8 cellular contexts compared by ENCODE assay signal in genomic region chr19:34676697-34677385, GRCh38. TPM values are rescaled to one million over a fixed set of nuclear protein-coding genes. Genes with fewer than 3 reads are reported as not detected.
DNase-seq lines count a peak whose midpoint lies in the region; ATAC-seq, FAIRE-seq and TF ChIP-seq lines count a peak whose summit lies in the region.

Gene SCGB2B2, minus strand, starts transcription at chr19:34677159. Its CDS starts 82,596 bp downstream, at chr19:34594563.

- H3K9me3 Mint-ChIP-seq in Caco-2 (ENCODE audit: unreplicated experiment) (peaks cover 31% of the 10 kb centered on the region), neural progenitor cell (peaks cover 43% of the 10 kb centered on the region)

- peak within 1 kb of the TSS; percentile 70 for H3K4me2 ChIP-seq in neural progenitor cell

- H3K4me3 Mint-ChIP-seq in Caco-2 (ENCODE audit: unreplicated experiment) (peak within 1 kb of the TSS; percentile 96), neural progenitor cell (peak within 1 kb of the TSS; percentile 90)

- no peaks in the 10 kb centered on the region for H3K27me3 ChIP-seq in Caco-2 (replicated peaks; ENCODE audit: control insufficient read depth, insufficient read depth, low read length)
- H3K27me3 ChIP-seq in neural progenitor cell: peaks cover 18% of the 10 kb centered on the region

- H3K9me3 ChIP-seq in Caco-2: peaks cover 2% of the 10 kb centered on the region; the same call in 1 of the 2 replicates
- no peaks in the 10 kb centered on the region for H3K9me3 ChIP-seq in neural progenitor cell (ENCODE audit: low read depth)

- no peak for FAIRE-seq in H54 (lab: Jason Lieb, UNC)

- H3K4me1 ChIP-seq in Caco-2 (peaks cover 16% of the 10 kb centered on the region), neural progenitor cell (peaks cover 6% of the 10 kb centered on the region)

- intact Hi-C loops in Caco-2 (cut with micrococcal nuclease; ENCODE audit: unreplicated experiment): loop anchor here (1.0 to 2.0 kb wide), 2 partner anchors 56 to 96 kb away; partner anchors contain the start of gene ZNF599

- no peaks in the 10 kb centered on the region for H4K20me1 ChIP-seq in neural progenitor cell (ENCODE audit: low read depth)

- H3K27ac Mint-ChIP-seq in Caco-2 (ENCODE audit: unreplicated experiment) (peak within 1 kb of the TSS; percentile 99), neural progenitor cell (peak within 1 kb of the TSS; percentile 91)

- peaks cover 10% of the 10 kb centered on the region for H3F3A ChIP-seq in neural progenitor cell (ENCODE audit: low read depth)

- H3K36me3 Mint-ChIP-seq in Caco-2 (ENCODE audit: insufficient read depth, unreplicated experiment) (peaks cover 44% of the 10 kb centered on the region), neural progenitor cell (peaks cover 36% of the 10 kb centered on the region)

- peak within 1 kb of the TSS; percentile 84 for H3K9ac ChIP-seq in neural progenitor cell

- CTCF ChIA-PET in Caco-2 (lab: Charles Lee): interaction anchor here (0.6 to 1.5 kb wide), 5 partner anchors 12 to 615 kb away, joined by 3 to 4 read pairs (median 3); partner anchors contain the start of genes MAG and ZNF30

- TF ChIP-seq POLR2A in H54 (IDR thresholded peaks at IDR 0.05; ENCODE audit: low read depth, low read length): no peak

- TF ChIP-seq CTCF in Caco-2 (IDR thresholded peaks at IDR 0.05; ENCODE audit: insufficient read depth in 1 of 2, low read depth in 1 of 2, low read length in 1 of 2, severe bottlenecking in 1 of 2, unreplicated experiment in 1 of 2) (peak in 1 of 2 experiments; percentile 52), neural progenitor cell (IDR thresholded peaks at IDR 0.05) (peak; percentile 29)

- peak within 1 kb of the TSS; percentile 98 for H2AFZ ChIP-seq in neural progenitor cell (replicated peaks)

- TSS peak; percentile 73 for BruUV-seq in Caco-2 (replicated peaks; lab: Mats Ljungman, UMichigan)

- H3K27me3 Mint-ChIP-seq in Caco-2 (ENCODE audit: insufficient read depth, unreplicated experiment) (peaks cover 3% of the 10 kb centered on the region), neural progenitor cell (ENCODE audit: insufficient read depth, low read depth) (peaks cover 2% of the 10 kb centered on the region)

- H3K4me3 ChIP-seq in Caco-2 (ENCODE audit: low read depth, low read length): peak within 1 kb of the TSS; percentile 95
- H3K4me3 ChIP-seq in neural progenitor cell: peak within 1 kb of the TSS; percentile 59

- POLR2A ChIA-PET in Caco-2 (lab: Charles Lee): interaction anchor here (0.5 to 1.6 kb wide), 10 partner anchors 33 to 1601 kb away, joined by 3 to 10 read pairs (median 4); partner anchors contain the start of genes WTIP and ZNF181

- peaks cover 12% of the 10 kb centered on the region for H3K36me3 ChIP-seq in Caco-2 (ENCODE audit: control insufficient read depth, insufficient read depth, low read length)
- peaks cover 19% of the 10 kb centered on the region for H3K36me3 ChIP-seq in neural progenitor cell

- DNase-seq in Caco-2: peak in 1 of 2 experiments; percentile 63
- peak; percentile 98 for DNase-seq in NCI-H526 treated with DMSO at 0.1 percent for 48 hours (lab: John Stamatoyannopoulos, UW)
- peak; percentile 49 for DNase-seq in activated CD8-positive, alpha-beta memory T cell treated with anti-CD3 and anti-CD28 coated beads, Interleukin-2, amount 50 U/mL, for 24 hours (ENCODE audit: extremely low read depth)
- peak; percentile 36 for DNase-seq in fibroblast of the conjunctiva (ENCODE audit: low read depth)
- DNase-seq in neural progenitor cell (ENCODE audit: low spot score): no peak
- DNase-seq in H54 (ENCODE audit: insufficient read length, low spot score): no peak

- ATAC-seq in GM19438 (IDR thresholded peaks at IDR 0.05; ENCODE audit: low read depth, unreplicated experiment) (peak; percentile 68), HG03469 (IDR thresholded peaks at IDR 0.05; ENCODE audit: unreplicated experiment) (peak; percentile 23)

- H3K4me1 Mint-ChIP-seq in Caco-2 (ENCODE audit: low read depth, unreplicated experiment) (peaks cover 9% of the 10 kb centered on the region), neural progenitor cell (peaks cover 13% of the 10 kb centered on the region)

- H3K27ac ChIP-seq in neural progenitor cell: peak within 1 kb of the TSS; percentile 76

- H3K79me2 ChIP-seq in neural progenitor cell (ENCODE audit: low read depth): peaks cover 10% of the 10 kb centered on the region

RNA-seq across cellular contexts. Expression of gene SCGB2B2, which starts in this region (rescaled TPM):
- total RNA-seq in Caco-2 (2022) (0.72 and 1.00 TPM in 2 replicates), neural progenitor cell (ENCODE audit: low replicate concordance) (0.03 TPM in 1 of 2 replicates, not detected in the other)

Comparison
In these comparisons a context has a peak if more than half of its experiments do, and no peak if none do; other contexts are left out.
1. DNase-seq: peak in NCI-H526 treated with DMSO at 0.1 percent for 48 hours (single experiment), activated CD8-positive, alpha-beta memory T cell treated with anti-CD3 and anti-CD28 coated beads, Interleukin-2, amount 50 U/mL, for 24 hours (single experiment) and fibroblast of the conjunctiva (single experiment); none in neural progenitor cell (single experiment) and H54 (single experiment).